In genomic region chr2:113587201-113587600, GRCh38 we compare ENCODE assay signal across 8 cellular contexts. TPM values are rescaled to one million over a fixed set of nuclear protein-coding genes. Genes with fewer than 3 reads are reported as not detected.
A peak's percentile ranks its signal among the peaks of the same experiment; 100 is the strongest.
DNase-seq lines count a peak whose midpoint lies in the region; ATAC-seq, FAIRE-seq and TF ChIP-seq lines count a peak whose summit lies in the region.
"Not testable (repeated sequence)": the region's sequence is repeated elsewhere in the genome, so short reads cannot be mapped to it uniquely, and the experiment has no call there.

No MANE protein-coding gene starts in this region.

- H3K9me3 Mint-ChIP-seq in CD8-positive, alpha-beta T cell: not testable (repeated sequence)

- H2BK15ac ChIP-seq in IMR-90 (ENCODE audit: low read depth, low read length): 0 out of 3 replicates have a peak overlapping the region, but pooled peaks have one; percentile 17

- in situ Hi-C loops in IMR-90 (cut with MboI; ENCODE audit: low sequenced_read_pairs): not testable (repeated sequence)

- CTCF ChIA-PET in CD8-positive, alpha-beta T cell (lab: Charles Lee); IMR-90 (lab: Yijun Ruan, JAX): not testable (repeated sequence)
- CTCF ChIA-PET in endothelial cell of umbilical vein (lab: Charles Lee): interaction anchor here (0.7 kb wide), 1 partner anchor 17 kb away, joined by 5 read pairs; no protein-coding TSS in a partner anchor

- H3K14ac ChIP-seq in IMR-90 (replicated peaks; ENCODE audit: low read depth, low read length): not testable (repeated sequence)

- H2AK9ac ChIP-seq in IMR-90 (replicated peaks; ENCODE audit: low read depth, low read length, poor library complexity): not testable (repeated sequence)

- H3K27ac ChIP-seq in CD8-positive, alpha-beta T cell (ENCODE audit: low read depth, low read length); IMR-90 (ENCODE audit: insufficient read depth, low read length); endothelial cell of umbilical vein (ENCODE audit: insufficient read depth, low read depth, low read length): not testable (repeated sequence)

- peak; percentile 25 to 71 (median 60) for DNase-seq in CD8-positive, alpha-beta T cell
- DNase-seq in IMR-90 (peak; percentile 52), endothelial cell of umbilical vein (ENCODE audit: low read depth, low spot score) (peak; percentile 57), kidney tubule cell (ENCODE audit: low spot score) (peak; percentile 28), retina (peak; percentile 33), superior temporal gyrus (ENCODE audit: extremely low spot score) (peak; percentile 31)
- DNase-seq in activated naive CD4-positive, alpha-beta T cell treated with Interleukin-2 at 50 U/mL for 16 hours: peak; percentile 68

- peak overlapping the region; percentile 26 for H2BK5ac ChIP-seq in IMR-90 (ENCODE audit: low read depth, low read length, poor library complexity, severe bottlenecking)

- H2AK5ac ChIP-seq in IMR-90 (ENCODE audit: low read depth, low read length): not testable (repeated sequence)

- H3K36me3 Mint-ChIP-seq in CD8-positive, alpha-beta T cell: not testable (repeated sequence)

- H3K36me3 ChIP-seq in CD8-positive, alpha-beta T cell (ENCODE audit: insufficient read depth, low read length); IMR-90 (ENCODE audit: control insufficient read depth, insufficient read depth, low read length); endothelial cell of umbilical vein (ENCODE audit: control insufficient read depth in 2 of 2, extremely low read depth in 1 of 2, insufficient read depth in 2 of 2, low read length in 2 of 2): not testable (repeated sequence)

- H3K27me3 ChIP-seq in CD8-positive, alpha-beta T cell (ENCODE audit: insufficient read depth, low read length); IMR-90 (ENCODE audit: control insufficient read depth, insufficient read depth, low read length); endothelial cell of umbilical vein (ENCODE audit: control insufficient read depth in 2 of 2, insufficient read depth in 2 of 2, low read length in 2 of 2): not testable (repeated sequence)

- not testable (repeated sequence) for H3K4me2 ChIP-seq in IMR-90 (ENCODE audit: low read depth, low read length); endothelial cell of umbilical vein (ENCODE audit: insufficient read depth, low read length)

- whole genome bisulfite sequencing in IMR-90 (ENCODE audit: extremely low coverage in 2 of 2, insufficient read length in 1 of 2), 2 experiments: no CpG with 5 or more reads among the region's 3 CpGs

- H4K8ac ChIP-seq in IMR-90 (ENCODE audit: low read depth in 2 of 2, low read length in 2 of 2): not testable (repeated sequence)

- not testable (repeated sequence) for H3K27ac Mint-ChIP-seq in CD8-positive, alpha-beta T cell

- not testable (repeated sequence) for H3K79me2 ChIP-seq in endothelial cell of umbilical vein (ENCODE audit: control insufficient read depth, insufficient read depth, low read length)

- H3K18ac ChIP-seq in IMR-90 (ENCODE audit: low read depth, low read length): not testable (repeated sequence)

- not testable (repeated sequence) for H2AFZ ChIP-seq in IMR-90 (replicated peaks; ENCODE audit: low read length, poor library complexity); endothelial cell of umbilical vein (ENCODE audit: low read depth, low read length)

- not testable (repeated sequence) for H4K5ac ChIP-seq in IMR-90 (ENCODE audit: low read depth, low read length)

- ATAC-seq in CD8-positive, alpha-beta T cell; IMR-90 (ENCODE audit: low read depth): not testable (repeated sequence)

- H3K4me3 Mint-ChIP-seq in CD8-positive, alpha-beta T cell: not testable (repeated sequence)

- not testable (repeated sequence) for H3K27me3 Mint-ChIP-seq in CD8-positive, alpha-beta T cell (ENCODE audit: low read depth)

- not testable (repeated sequence) for H3K56ac ChIP-seq in IMR-90 (ENCODE audit: extremely low read depth, insufficient read depth, low read length)

- not testable (repeated sequence) for BruUV-seq in IMR-90 (replicated peaks; lab: Mats Ljungman, UMichigan); endothelial cell of umbilical vein (replicated peaks; lab: Mats Ljungman, UMichigan)

- H2BK120ac ChIP-seq in IMR-90 (ENCODE audit: low read depth, low read length): not testable (repeated sequence)

- H2BK20ac ChIP-seq in IMR-90 (ENCODE audit: low read depth, low read length): not testable (repeated sequence)

- H3K23ac ChIP-seq in IMR-90 (ENCODE audit: low read depth, low read length): not testable (repeated sequence)

- POLR2A ChIA-PET in CD8-positive, alpha-beta T cell (lab: Charles Lee); IMR-90 (lab: Charles Lee; ENCODE audit: unreplicated experiment); endothelial cell of umbilical vein (lab: Charles Lee): not testable (repeated sequence)

- TF ChIP-seq RAD21 in IMR-90 (IDR thresholded peaks at IDR 0.05; ENCODE audit: low read length): 0 out of 2 replicates have a peak, but pooled peaks have one; percentile 11

- not testable (repeated sequence) for TF ChIP-seq POLR2A in IMR-90 (IDR thresholded peaks at IDR 0.05; ENCODE audit: low read depth, low read length); endothelial cell of umbilical vein (IDR thresholded peaks at IDR 0.05; ENCODE audit: low read depth, low read length)

- not testable (repeated sequence) for H4K91ac ChIP-seq in IMR-90 (ENCODE audit: insufficient read depth, low read depth, low read length)

- peaks cover 24% of the 10 kb centered on the region for H3K4me1 Mint-ChIP-seq in CD8-positive, alpha-beta T cell (ENCODE audit: low read depth)

- FAIRE-seq in endothelial cell of umbilical vein (lab: Jason Lieb, UNC): not testable (repeated sequence)

- H3K9ac ChIP-seq in IMR-90 (ENCODE audit: low read depth, low read length); endothelial cell of umbilical vein (replicated peaks; ENCODE audit: extremely low read depth, insufficient read depth, low read length): not testable (repeated sequence)

- not testable (repeated sequence) for H3K4me3 ChIP-seq in CD8-positive, alpha-beta T cell (ENCODE audit: low read depth, low read length); IMR-90 (ENCODE audit: insufficient read depth, low read depth, low read length); WI38 (ENCODE audit: low read depth, low read length); endothelial cell of umbilical vein (replicated peaks in 1 of 3; ENCODE audit: insufficient read depth in 1 of 3, low read depth in 1 of 3, low read length in 3 of 3)

- TF ChIP-seq CTCF in CD8-positive, alpha-beta T cell (IDR thresholded peaks at IDR 0.05): peak; percentile 43
- TF ChIP-seq CTCF in IMR-90 (conservative IDR thresholded peaks at IDR 0.05; ENCODE audit: low read depth, low read length): peak; percentile 45
- TF ChIP-seq CTCF in WI38 (IDR thresholded peaks at IDR 0.05; ENCODE audit: low read depth, low read length): peak; percentile 25; the same call in 1 of the 2 replicates
- peak; percentile 10 to 49 for TF ChIP-seq CTCF in endothelial cell of umbilical vein (IDR thresholded peaks at IDR 0.05; ENCODE audit: extremely low read depth in 1 of 2, insufficient read depth in 1 of 2, low read depth in 1 of 2, low read length in 2 of 2)

- not testable (repeated sequence) for H4K20me1 ChIP-seq in IMR-90 (ENCODE audit: insufficient read depth, low read length); endothelial cell of umbilical vein (replicated peaks; ENCODE audit: control insufficient read depth, extremely low read depth, insufficient read depth, low read length)

- H3K79me1 ChIP-seq in IMR-90 (ENCODE audit: low read depth in 1 of 2, low read length in 2 of 2): peaks cover 0 to 10% of the 10 kb centered on the region in 2 experiments; a peak in 2 of 4 replicates

- dilution Hi-C loops in IMR-90 (cut with HindIII; ENCODE audit: low sequenced_read_pairs, unreplicated experiment); endothelial cell of umbilical vein (cut with MboI; ENCODE audit: extremely low pct_ligation_motif_present, low sequenced_read_pairs): not testable (repeated sequence)

- H3K4me1 ChIP-seq in CD8-positive, alpha-beta T cell (ENCODE audit: insufficient read depth, low read length); IMR-90 (ENCODE audit: control insufficient read depth, insufficient read depth, low read length); endothelial cell of umbilical vein (ENCODE audit: control insufficient read depth, extremely low read depth, insufficient read depth, low read length): not testable (repeated sequence)

- H3K9me1 ChIP-seq in IMR-90 (ENCODE audit: insufficient read depth, low read length); endothelial cell of umbilical vein (replicated peaks; ENCODE audit: control insufficient read depth, extremely low read depth, insufficient read depth, low read length): not testable (repeated sequence)

- not testable (repeated sequence) for H3K4ac ChIP-seq in IMR-90 (ENCODE audit: low read depth, low read length)

- intact Hi-C loops in CD8-positive, alpha-beta T cell (cut with DNase I, micrococcal nuclease); IMR-90 (cut with micrococcal nuclease): not testable (repeated sequence)
- intact Hi-C loops in endothelial cell of umbilical vein (cut with micrococcal nuclease): loop anchor here (1.0 kb wide), 1 partner anchor 16 kb away; no protein-coding TSS in a partner anchor

- H3K9me3 ChIP-seq in CD8-positive, alpha-beta T cell (ENCODE audit: low read length); IMR-90 (ENCODE audit: control insufficient read depth, insufficient read depth, low read length); endothelial cell of umbilical vein (replicated peaks; ENCODE audit: control insufficient read depth, insufficient read depth, low read length): not testable (repeated sequence)

RNA-seq across cellular contexts. Expression of gene RABL2A, which starts 39.9 kb away (rescaled TPM):
- total RNA-seq in CD8-positive, alpha-beta T cell: 10 to 100 TPM; 11.8 to 13.9 TPM
- total RNA-seq in IMR-90 (2012; rRNA removed) (2.8 and 3.9 TPM in 2 replicates), endothelial cell of umbilical vein (10.8 and 12.2 TPM in 2 replicates)
- polyA plus RNA-seq in IMR-90 (2012; rRNA removed) (10.5 and 11.0 TPM in 2 replicates), endothelial cell of umbilical vein (9.4 and 12.4 TPM in 2 replicates)
- 10.4 and 12.1 TPM in 2 replicates for polyA plus RNA-seq in IMR-90 (2012; cell fraction: cytosol; rRNA removed)
- polyA plus RNA-seq in IMR-90 (2012; cell fraction: nucleus; rRNA removed; ENCODE audit: low replicate concordance): 32.2 and 76.4 TPM in 2 replicates
- polyA plus RNA-seq in endothelial cell of umbilical vein (2011; cell fraction: cytosol; rRNA removed): 6.5 and 6.8 TPM in 2 replicates
- 41.0 and 49.9 TPM in 2 replicates for polyA plus RNA-seq in endothelial cell of umbilical vein (2011; cell fraction: nucleus; rRNA removed)
- polyA plus RNA-seq in endothelial cell of umbilical vein (2012): 6.7 and 6.8 TPM in 2 replicates
- 14.4 and 14.8 TPM in 2 replicates for polyA minus RNA-seq in endothelial cell of umbilical vein
- polyA minus RNA-seq in endothelial cell of umbilical vein (2011; cell fraction: cytosol; rRNA and poly(A)+ RNA removed): 2.7 TPM
- polyA minus RNA-seq in endothelial cell of umbilical vein (2011; cell fraction: nucleus; rRNA and poly(A)+ RNA removed): 13.6 and 16.4 TPM in 2 replicates
